Comparison of ENCODE assay signal across 14 cellular contexts in genomic region chr6:105566503-105566902, GRCh38.
"Had no signal": no experiment of that assay in that cellular context is flagged by ENCODE, and none has a peak within 500 bp of the region (broad histone marks: within the 10 kb centered on the region; RNA-seq: fewer than 3 reads in every experiment).

No MANE protein-coding gene starts in this region.

- H3K27ac ChIP-seq: neutrophil, testis, tibial nerve had no signal

- DNase-seq: effector memory CD4-positive, alpha-beta T cell; foreskin fibroblast; mammary epithelial cell; naive thymus-derived CD8-positive, alpha-beta T cell; posterior cingulate gyrus; stimulated activated CD4-positive, alpha-beta T cell treated with anti-CD3 and anti-CD28 coated beads, Interleukin-2, amount 100 ng/mL, for 24 hours; stimulated activated CD4-positive, alpha-beta T cell treated with anti-CD3 and anti-CD28 coated beads, Interleukin-4, amount 100 ng/mL, for 4 hours; stimulated activated naive B cell treated with anti-CD40 and anti-IgM and Interleukin-4, amounts not matched to agents 10 μg/mL and 1 μg/mL and 100 μg/mL, for 72 hours; stimulated activated naive CD8-positive, alpha-beta T cell treated with anti-CD3 and anti-CD28 coated beads, Interleukin-15, amount 100 ng/mL, for 72 hours; testis had no signal

- H3K9me3 ChIP-seq: neutrophil, testis had no signal

- H3K36me3 ChIP-seq: neutrophil, tibial nerve had no signal

- H2AFZ ChIP-seq: hepatocyte had no signal

- H3K27me3 ChIP-seq: hepatocyte, neutrophil, testis, tibial nerve had no signal

- FAIRE-seq: endometrium had no signal

- H3K4me2 ChIP-seq: hepatocyte had no signal

- H3K79me2 ChIP-seq: hepatocyte had no signal

- H3K4me3 ChIP-seq: hepatocyte, testis, tibial nerve had no signal

- H3K4me1 ChIP-seq: testis, tibial nerve had no signal
